ENCODE assay signal across 9 cellular contexts in genomic region chr14:77542349-77543239, GRCh38. TPM values are rescaled to one million over a fixed set of nuclear protein-coding genes. Genes with fewer than 3 reads are reported as not detected.
DNase-seq lines count a peak whose midpoint lies in the region; ATAC-seq and TF ChIP-seq lines count a peak whose summit lies in the region.
"Had no signal": no experiment of that assay in that cellular context is flagged by ENCODE, and none has a peak within 500 bp of the region (broad histone marks: within the 10 kb centered on the region; RNA-seq: fewer than 3 reads in every experiment).

No MANE protein-coding gene starts in this region.

- H3K4me3 Mint-ChIP-seq in endothelial cell (ENCODE audit: unreplicated experiment), result no peak overlapping the region
- H3K4me3 Mint-ChIP-seq: activated T-helper 1 cell treated with anti-CD3 and anti-CD28 coated beads, Interleukin-12 subunit alpha, Interleukin-12 subunit beta, Interleukin-2, Interleukin-4 antibody, amounts not matched to agents 30 ng/mL and 10 ng/mL and 1 ng/mL, durations not matched to agents 14 hours and 24 hours and 36 hours had no signal

- H3K27me3 ChIP-seq in A673 (replicated peaks; ENCODE audit: insufficient read depth, low read depth, low read length, poor library complexity), result no peaks in the 10 kb centered on the region
- no peaks in the 10 kb centered on the region for H3K27me3 ChIP-seq in Karpas-422 (ENCODE audit: low read length)
- no peaks in the 10 kb centered on the region for H3K27me3 ChIP-seq in muscle layer of duodenum (ENCODE audit: low read depth, low read length)

- intact Hi-C loops in A673 (cut with micrococcal nuclease; ENCODE audit: unreplicated experiment), result loop anchor here (10.0 kb wide), 1 partner anchor 218 kb away; the partner anchor contains the start of genes GSTZ1 and POMT2

- H3K4me3 ChIP-seq in A673 (ENCODE audit: low read depth, low read length, poor library complexity, severe bottlenecking) (peak overlapping the region; percentile 27), Karpas-422 (ENCODE audit: low read length) (no peak overlapping the region), muscle layer of duodenum (ENCODE audit: low read depth in 1 of 2, low read length in 2 of 2) (no peak overlapping the region)

- DNase-seq in A673 (ENCODE audit: low spot score) (peak; percentile 96), Karpas-422 (no peak), endothelial cell (ENCODE audit: low spot score) (no peak), NCI-H1930 (lab: John Stamatoyannopoulos, UW) (no peak), NK-92 (lab: John Stamatoyannopoulos, UW; ENCODE audit: unreplicated experiment) (no peak), NCI-H446 (lab: John Stamatoyannopoulos, UW) (no peak)

- peaks cover 2% of the 10 kb centered on the region for H3K27me3 Mint-ChIP-seq in endothelial cell (ENCODE audit: unreplicated experiment)

- H4K20me1 ChIP-seq in Karpas-422 (ENCODE audit: insufficient read depth, low read depth, low read length), result no peaks in the 10 kb centered on the region

- H3K27ac ChIP-seq in A673 (ENCODE audit: low read depth, low read length, poor library complexity, severe bottlenecking), result peak overlapping the region; percentile 88
- H3K27ac ChIP-seq in Karpas-422 (ENCODE audit: low read length), result peak overlapping the region; percentile 39
- peak overlapping the region; percentile 62 for H3K27ac ChIP-seq in muscle layer of duodenum (ENCODE audit: low read length)

- BruUV-seq in A673 (replicated peaks; lab: Mats Ljungman, UMichigan), result TSS peak; percentile 22

- POLR2A ChIA-PET in A673 (lab: Charles Lee; ENCODE audit: low non-redundant PET), result no interaction called here

- H3K9me2 ChIP-seq in Karpas-422 (replicated peaks; ENCODE audit: insufficient read depth, low read length), result no peaks in the 10 kb centered on the region

- H3K4me1 ChIP-seq in A673 (ENCODE audit: insufficient read depth, low read length, poor library complexity, severe bottlenecking) (peaks cover 29% of the 10 kb centered on the region), Karpas-422 (ENCODE audit: low read length) (peaks cover 23% of the 10 kb centered on the region), muscle layer of duodenum (ENCODE audit: control insufficient read depth in 1 of 2, insufficient read depth in 2 of 2, low read length in 2 of 2) (peaks cover 4 to 6% of the 10 kb centered on the region in 2 donors)

- no peaks in the 10 kb centered on the region for H3K9me3 ChIP-seq in A673 (ENCODE audit: low read depth, low read length, poor library complexity, severe bottlenecking)
- H3K9me3 ChIP-seq in Karpas-422 (ENCODE audit: low read length), result no peaks in the 10 kb centered on the region
- no peaks in the 10 kb centered on the region for H3K9me3 ChIP-seq in muscle layer of duodenum (ENCODE audit: control insufficient read depth in 1 of 2, low read length in 2 of 2)

- no peaks in the 10 kb centered on the region for H3K9me3 Mint-ChIP-seq in endothelial cell (ENCODE audit: unreplicated experiment)
- H3K9me3 Mint-ChIP-seq: activated T-helper 1 cell treated with anti-CD3 and anti-CD28 coated beads, Interleukin-12 subunit alpha, Interleukin-12 subunit beta, Interleukin-2, Interleukin-4 antibody, amounts not matched to agents 30 ng/mL and 10 ng/mL and 1 ng/mL, durations not matched to agents 14 hours and 24 hours and 36 hours had no signal

- peak overlapping the region; percentile 20 for H3K9ac ChIP-seq in Karpas-422 (ENCODE audit: low read length)

- H3K79me2 ChIP-seq in Karpas-422 (ENCODE audit: low read length), result peaks cover 38% of the 10 kb centered on the region

- TF ChIP-seq CTCF in A673 (conservative IDR thresholded peaks at IDR 0.05; ENCODE audit: low read depth, low read length), result no peak
- no peak for TF ChIP-seq CTCF in endothelial cell (IDR thresholded peaks at IDR 0.05; ENCODE audit: unreplicated experiment)

- no peak overlapping the region for H2AFZ ChIP-seq in Karpas-422 (ENCODE audit: low read length)

- ATAC-seq in HG03135 (IDR thresholded peaks at IDR 0.05; ENCODE audit: unreplicated experiment), result no peak

- peak overlapping the region; percentile 89 for H3K27ac Mint-ChIP-seq in endothelial cell (ENCODE audit: unreplicated experiment)

- peak overlapping the region; percentile 2 for H3K4me2 ChIP-seq in Karpas-422 (ENCODE audit: low read depth, low read length, poor library complexity, severe bottlenecking)

- CTCF ChIA-PET in A673 (lab: Charles Lee), result interaction anchor here (1.7 kb wide), 1 partner anchor 83 kb away, joined by 5 read pairs; no protein-coding TSS in a partner anchor

- no peaks in the 10 kb centered on the region for H3K36me3 ChIP-seq in A673 (ENCODE audit: insufficient read depth, low read length, poor library complexity, severe bottlenecking)
- peaks cover 10% of the 10 kb centered on the region; the same call in 1 of the 2 replicates for H3K36me3 ChIP-seq in Karpas-422 (ENCODE audit: insufficient read depth, low read length)
- peaks cover 6 to 9% of the 10 kb centered on the region in 2 donors for H3K36me3 ChIP-seq in muscle layer of duodenum (ENCODE audit: control insufficient read depth in 1 of 2, insufficient read depth in 2 of 2, low read length in 2 of 2)

- H3K36me3 Mint-ChIP-seq in endothelial cell (ENCODE audit: low read depth, unreplicated experiment), result peaks cover 12% of the 10 kb centered on the region

- peaks cover 36% of the 10 kb centered on the region for H3K4me1 Mint-ChIP-seq in endothelial cell (ENCODE audit: unreplicated experiment)

RNA-seq across cellular contexts. Expression of gene ISM2, which starts 44.0 kb away (rescaled TPM):
- total RNA-seq in A673 (2021), result 4.3 and 5.1 TPM in 2 replicates
- total RNA-seq in Karpas-422 (2014; rRNA removed; shearing (Covaris generic); ENCODE audit: low replicate concordance), result 0.11 and 0.89 TPM in 2 replicates
- 0.21 TPM for total RNA-seq in endothelial cell (ENCODE audit: unreplicated experiment)
